Comparison of ENCODE assay signal across 27 cellular contexts in the genomic region with DNA sequence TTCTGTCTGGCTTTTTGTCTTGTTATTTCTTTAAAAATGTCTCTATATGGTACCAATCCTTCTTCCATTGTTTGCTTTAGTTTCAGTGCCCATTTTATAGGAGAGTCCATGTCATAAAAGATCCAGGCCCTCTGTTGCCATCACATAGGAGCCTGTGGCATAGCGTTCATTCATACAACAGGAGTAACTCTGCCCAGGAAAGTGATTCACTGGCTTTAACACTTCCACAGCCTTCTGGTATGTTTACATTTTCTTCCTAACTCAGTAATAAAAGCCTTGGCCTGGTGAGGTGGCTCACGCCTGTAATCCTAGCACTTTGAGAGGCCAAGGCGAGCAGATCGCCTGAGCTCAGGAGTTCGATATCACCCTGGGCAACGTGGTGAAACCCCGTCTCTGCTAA.
"Had no signal": no experiment of that assay in that cellular context is flagged by ENCODE, and none has a peak within 500 bp of the region (broad histone marks: within the 10 kb centered on the region; RNA-seq: fewer than 3 reads in every experiment).

No MANE protein-coding gene starts in this region.

- H3K27ac ChIP-seq: dorsolateral prefrontal cortex, epithelial cell of prostate, foreskin keratinocyte, heart right ventricle, neutrophil, psoas muscle, sigmoid colon, stomach, thyroid gland, vagina had no signal

- H3K4me1 ChIP-seq: foreskin keratinocyte, heart right ventricle, psoas muscle, sigmoid colon, stomach, thyroid gland, vagina had no signal

- ATAC-seq: esophagus mucosa; foreskin keratinocyte; heart right ventricle; left colon; natural killer cell; psoas muscle; right cardiac atrium; stimulated activated effector memory CD8-positive, alpha-beta T cell treated with anti-CD3 and anti-CD28 coated beads, Interleukin-12 subunit alpha, Interleukin-12 subunit beta, amount 100 ng/mL, for 72 hours had no signal

- H3K27me3 ChIP-seq: foreskin keratinocyte, heart right ventricle, neutrophil, sigmoid colon, stomach, thyroid gland, vagina had no signal

- H3K9me3 ChIP-seq: neutrophil, psoas muscle, sigmoid colon, stomach, thyroid gland, vagina had no signal

- H3K4me3 ChIP-seq: dorsolateral prefrontal cortex, heart right ventricle, lung, psoas muscle, sigmoid colon, stomach, thyroid gland, vagina had no signal

- DNase-seq: cortex of kidney; dorsolateral prefrontal cortex; effector CD4-positive, alpha-beta T cell; foreskin keratinocyte; glutamatergic neuron; heart right ventricle; hippocampal formation; islet precursor cell; kidney glomerular epithelial cell; left colon; natural killer cell; posterior cingulate gyrus; right cardiac atrium; sigmoid colon; stimulated activated CD4-positive, alpha-beta T cell treated with anti-CD3 and anti-CD28 coated beads, Interleukin-2, amount 100 ng/mL, for 24 hours; stimulated activated CD4-positive, alpha-beta T cell treated with anti-CD3 and anti-CD28 coated beads, Interleukin-4, amount 100 ng/mL, for 24 hours; stimulated activated naive CD4-positive, alpha-beta T cell treated with Interleukin-2 at 50 U/mL for 16 hours; stomach; thyroid gland; trophoblast cell had no signal

- H3K36me3 ChIP-seq: heart right ventricle, neutrophil, sigmoid colon, stomach, thyroid gland, vagina had no signal
